12 cellular contexts compared by ENCODE assay signal in genomic region chr11:556175-556699, GRCh38. TPM values are rescaled to one million over a fixed set of nuclear protein-coding genes. Genes with fewer than 3 reads are reported as not detected.
DNase-seq lines count a peak whose midpoint lies in the region; ATAC-seq and TF ChIP-seq lines count a peak whose summit lies in the region.
"Had no signal": no experiment of that assay in that cellular context is flagged by ENCODE, and none has a peak within 500 bp of the region (broad histone marks: within the 10 kb centered on the region; RNA-seq: fewer than 3 reads in every experiment).

No MANE protein-coding gene starts in this region.

- TF ChIP-seq CTCF in neural progenitor cell (IDR thresholded peaks at IDR 0.05) (no peak), gastrocnemius medialis (IDR thresholded peaks at IDR 0.05 in 4 of 5, conservative IDR thresholded peaks at IDR 0.05 in 1 of 5) (no peak)

- no peaks in the 10 kb centered on the region for H3K9me3 ChIP-seq in CD4-positive, alpha-beta memory T cell (ENCODE audit: control insufficient read depth in 1 of 2, low read length in 2 of 2)
- no peaks in the 10 kb centered on the region for H3K9me3 ChIP-seq in GM23248 (ENCODE audit: low read depth)
- no peaks in the 10 kb centered on the region for H3K9me3 ChIP-seq in neural progenitor cell (ENCODE audit: low read depth)
- no peaks in the 10 kb centered on the region for H3K9me3 ChIP-seq in gastrocnemius medialis

- ATAC-seq in gastrocnemius medialis, result no peak
- ATAC-seq: activated T-helper 17 cell treated with anti-CD3 and anti-CD28 coated beads, Interleukin-2, amount 50 U/mL, for 72 hours had no signal

- in situ Hi-C loops in GM23248 (cut with MboI), result no loop called here
- in situ Hi-C loops in gastrocnemius medialis (cut with MboI; ENCODE audit: low sequenced_read_pairs in 4 of 4), result loop anchor here (25.0 kb wide), 2 partner anchors 156 to 181 kb away; partner anchors contain the start of genes EPS8L2 (in 3 of the 4) and TALDO1 (in 1 of the 4)

- H3K27ac Mint-ChIP-seq in CD4-positive, alpha-beta memory T cell, result peak overlapping the region in 4 of 7 donors; percentile 37 to 65 (median 52)
- H3K27ac Mint-ChIP-seq in neural progenitor cell, result no peak overlapping the region
- H3K27ac Mint-ChIP-seq: activated T-helper 17 cell treated with anti-CD3 and anti-CD28 coated beads, Interleukin-2, amount 50 U/mL, for 72 hours had no signal

- H3K4me1 ChIP-seq in CD4-positive, alpha-beta memory T cell (ENCODE audit: insufficient read depth, low read length), result peaks cover 20% of the 10 kb centered on the region
- H3K4me1 ChIP-seq in GM23248 (ENCODE audit: insufficient read depth), result no peaks in the 10 kb centered on the region
- H3K4me1 ChIP-seq in neural progenitor cell, result peaks cover 11% of the 10 kb centered on the region
- peaks cover 14 to 15% of the 10 kb centered on the region in 2 donors for H3K4me1 ChIP-seq in gastrocnemius medialis

- intact Hi-C loops in CD4-positive, alpha-beta memory T cell (cut with micrococcal nuclease), result loop anchor here (5.0 kb wide), 1 partner anchor 241 kb away; the partner anchor contains the start of gene SLC25A22
- intact Hi-C loops in gastrocnemius medialis (cut with DNase I; ENCODE audit: low total_unique reads), result no loop called here

- H3F3A ChIP-seq in GM23248 (ENCODE audit: insufficient read depth) (no peaks in the 10 kb centered on the region), neural progenitor cell (ENCODE audit: low read depth) (peaks cover 33% of the 10 kb centered on the region)

- no peaks in the 10 kb centered on the region for H3K36me3 ChIP-seq in CD4-positive, alpha-beta memory T cell (ENCODE audit: insufficient read depth, low read length)
- H3K36me3 ChIP-seq in GM23248 (ENCODE audit: low read depth) (no peaks in the 10 kb centered on the region), neural progenitor cell (no peaks in the 10 kb centered on the region), gastrocnemius medialis (no peaks in the 10 kb centered on the region)

- TF ChIP-seq POLR2A in gastrocnemius medialis (IDR thresholded peaks at IDR 0.05), result no peak

- no peak overlapping the region for H2AFZ ChIP-seq in GM23248
- no peak overlapping the region for H2AFZ ChIP-seq in neural progenitor cell (replicated peaks)

- H3K27me3 Mint-ChIP-seq in CD4-positive, alpha-beta memory T cell, result no peaks in the 10 kb centered on the region
- peaks cover 18% of the 10 kb centered on the region for H3K27me3 Mint-ChIP-seq in neural progenitor cell (ENCODE audit: insufficient read depth, low read depth)
- H3K27me3 Mint-ChIP-seq: activated T-helper 17 cell treated with anti-CD3 and anti-CD28 coated beads, Interleukin-2, amount 50 U/mL, for 72 hours had no signal

- H3K9ac ChIP-seq in GM23248 (no peak overlapping the region), neural progenitor cell (no peak overlapping the region)

- no peaks in the 10 kb centered on the region for H3K9me2 ChIP-seq in GM23248 (ENCODE audit: insufficient read depth)

- no peaks in the 10 kb centered on the region for H4K20me1 ChIP-seq in GM23248 (ENCODE audit: insufficient read depth)
- peaks cover 12% of the 10 kb centered on the region for H4K20me1 ChIP-seq in neural progenitor cell (ENCODE audit: low read depth)

- H3K9me3 Mint-ChIP-seq in CD4-positive, alpha-beta memory T cell, result no peaks in the 10 kb centered on the region
- peaks cover 2% of the 10 kb centered on the region for H3K9me3 Mint-ChIP-seq in neural progenitor cell
- H3K9me3 Mint-ChIP-seq: activated T-helper 17 cell treated with anti-CD3 and anti-CD28 coated beads, Interleukin-2, amount 50 U/mL, for 72 hours had no signal

- CTCF ChIA-PET in CD4-positive, alpha-beta memory T cell (lab: Charles Lee; ENCODE audit: partially characterized antibody), result interaction anchor here (1.4 to 3.4 kb wide), 6 partner anchors 8 to 170 kb away, joined by 4 to 30 read pairs (median 8); partner anchors contain the start of genes DEAF1 and TMEM80

- POLR2A ChIA-PET in CD4-positive, alpha-beta memory T cell (lab: Charles Lee; ENCODE audit: partially characterized antibody), result interaction anchor here (0.6 to 5.8 kb wide), 11 partner anchors 11 to 185 kb away, joined by 3 to 62 read pairs (median 25); partner anchors contain the start of genes DEAF1, HRAS, IRF7 and LRRC56

- no peak overlapping the region for H3K4me2 ChIP-seq in GM23248 (ENCODE audit: unreplicated experiment)
- H3K4me2 ChIP-seq in neural progenitor cell, result peak overlapping the region; percentile 100

- H3K27me3 ChIP-seq in CD4-positive, alpha-beta memory T cell (ENCODE audit: insufficient read depth, low read length), result no peaks in the 10 kb centered on the region
- H3K27me3 ChIP-seq in GM23248 (replicated peaks; ENCODE audit: insufficient read depth), result peaks cover 12% of the 10 kb centered on the region
- H3K27me3 ChIP-seq in neural progenitor cell, result peaks cover 47% of the 10 kb centered on the region
- H3K27me3 ChIP-seq in gastrocnemius medialis, result peaks cover 50 to 56% (median 55%) of the 10 kb centered on the region in 3 donors

- peak in 3 of 5 donors; percentile 39 to 53 (median 52) for DNase-seq in CD4-positive, alpha-beta memory T cell
- DNase-seq in GM23248 (peak; percentile 49), dermis blood vessel endothelial cell (peak; percentile 28), neural progenitor cell (ENCODE audit: low spot score) (peak; percentile 49), NCI-H187 (lab: John Stamatoyannopoulos, UW) (no peak), SIG-M5 (lab: John Stamatoyannopoulos, UW) (no peak), gastrocnemius medialis (no peak)
- DNase-seq: GF-D8, HCEC 1CT, T1000 had no signal

- no peaks in the 10 kb centered on the region for H3K36me3 Mint-ChIP-seq in CD4-positive, alpha-beta memory T cell
- H3K36me3 Mint-ChIP-seq in neural progenitor cell, result no peaks in the 10 kb centered on the region

- H3K4me1 Mint-ChIP-seq in CD4-positive, alpha-beta memory T cell, result peaks cover 4 to 14% (median 7%) of the 10 kb centered on the region in 4 donors
- H3K4me1 Mint-ChIP-seq in neural progenitor cell, result peaks cover 11% of the 10 kb centered on the region
- H3K4me1 Mint-ChIP-seq: activated T-helper 17 cell treated with anti-CD3 and anti-CD28 coated beads, Interleukin-2, amount 50 U/mL, for 72 hours had no signal

- no peak overlapping the region for H3K4me3 ChIP-seq in CD4-positive, alpha-beta memory T cell (ENCODE audit: low read length in 2 of 2)
- H3K4me3 ChIP-seq in GM23248 (no peak overlapping the region), neural progenitor cell (peak overlapping the region; percentile 83), gastrocnemius medialis (no peak overlapping the region)

- H3K4me3 Mint-ChIP-seq in CD4-positive, alpha-beta memory T cell, result peak overlapping the region in 7 of 8 donors; percentile 36 to 69 (median 53)
- peak overlapping the region; percentile 71 for H3K4me3 Mint-ChIP-seq in neural progenitor cell

- no peak overlapping the region for H3K27ac ChIP-seq in CD4-positive, alpha-beta memory T cell (ENCODE audit: low read depth, low read length)
- H3K27ac ChIP-seq in GM23248 (no peak overlapping the region), neural progenitor cell (no peak overlapping the region), gastrocnemius medialis (no peak overlapping the region)

- H3K79me2 ChIP-seq in GM23248 (ENCODE audit: insufficient read depth), result no peaks in the 10 kb centered on the region
- peaks cover 2% of the 10 kb centered on the region for H3K79me2 ChIP-seq in neural progenitor cell (ENCODE audit: low read depth)

- WGBS in GM23248 (ENCODE audit: low coverage in 1 of 2, low lambda C conversion rate in 2 of 2, missing lambda C conversion rate in 2 of 2), 2 experiments, result 5 to 8% methylated on average over 32 to 48 of the region's 49 CpGs

RNA-seq across cellular contexts. Expression of gene LMNTD2, which starts 4.3 kb away (rescaled TPM):
- total RNA-seq in CD4-positive, alpha-beta memory T cell, result 1 to 10 TPM; 7.0 to 8.1 TPM
- polyA plus RNA-seq in CD4-positive, alpha-beta memory T cell, result 1 to 10 TPM in 1 of 2 donors, under 1 TPM in 1; 0.94 to 1.3 TPM
- total RNA-seq in GM23248 (2014; rRNA removed; shearing (Covaris generic)), result 0.22 and 2.3 TPM in 2 replicates
- polyA plus RNA-seq in GM23248 (2016; fragmentation: Nextera tagmentation; extraction: Ambion mirVana), result 0.35 and 0.36 TPM in 2 replicates
- total RNA-seq in dermis blood vessel endothelial cell (1.3 and 2.6 TPM in 2 replicates), neural progenitor cell (ENCODE audit: low replicate concordance) (1.1 and 2.5 TPM in 2 replicates), gastrocnemius medialis (1 to 10 TPM in 1 of 4 donors, under 1 TPM in 1, not detected in 2; 0.13 to 1.5 TPM)
- total RNA-seq: cerebellum had no signal

RNA-seq across cellular contexts. Expression of gene RASSF7, which starts 4.5 kb away (rescaled TPM):
- 10 to 100 TPM; 52.7 to 55.2 TPM for total RNA-seq in CD4-positive, alpha-beta memory T cell
- polyA plus RNA-seq in CD4-positive, alpha-beta memory T cell, result 10 to 100 TPM; 38.4 to 43.7 TPM
- 18.8 and 19.3 TPM in 2 replicates for total RNA-seq in GM23248 (2014; rRNA removed; shearing (Covaris generic))
- polyA plus RNA-seq in GM23248 (2016; fragmentation: Nextera tagmentation; extraction: Ambion mirVana), result 10.6 and 11.9 TPM in 2 replicates
- 21.3 and 25.2 TPM in 2 replicates for total RNA-seq in dermis blood vessel endothelial cell
- total RNA-seq in neural progenitor cell (ENCODE audit: low replicate concordance), result 12.8 and 48.3 TPM in 2 replicates
- 1 to 10 TPM in 1 of 4 donors, under 1 TPM in 3; 0.56 to 2.4 (median 0.70) TPM for total RNA-seq in gastrocnemius medialis

RNA-seq across cellular contexts. Expression of gene LRRC56, which starts 18.9 kb away (rescaled TPM):
- total RNA-seq in CD4-positive, alpha-beta memory T cell, result 1 to 10 TPM; 4.4 to 4.6 TPM
- 1 to 10 TPM in 1 of 2 donors, under 1 TPM in 1; 0.24 to 1.5 TPM for polyA plus RNA-seq in CD4-positive, alpha-beta memory T cell
- 1.3 TPM in 1 of 2 replicates, not detected in the other for total RNA-seq in GM23248 (2014; rRNA removed; shearing (Covaris generic))
- 0.72 and 0.86 TPM in 2 replicates for polyA plus RNA-seq in GM23248 (2016; fragmentation: Nextera tagmentation; extraction: Ambion mirVana)
- total RNA-seq in dermis blood vessel endothelial cell (0.56 and 0.68 TPM in 2 replicates), neural progenitor cell (ENCODE audit: low replicate concordance) (0.45 and 1.4 TPM in 2 replicates), gastrocnemius medialis (under 1 TPM in 2 of 4 donors, not detected in 2; 0.29 to 0.36 TPM)

RNA-seq across cellular contexts. Expression of gene PHRF1, which starts 20.0 kb away (rescaled TPM):
- total RNA-seq in CD4-positive, alpha-beta memory T cell, result 10 to 100 TPM; 49.2 to 54.5 TPM
- 10 to 100 TPM in 1 of 2 donors, under 1 TPM in 1; 0.93 to 17.0 TPM for polyA plus RNA-seq in CD4-positive, alpha-beta memory T cell
- 27.7 and 30.5 TPM in 2 replicates for total RNA-seq in GM23248 (2014; rRNA removed; shearing (Covaris generic))
- polyA plus RNA-seq in GM23248 (2016; fragmentation: Nextera tagmentation; extraction: Ambion mirVana), result 10.9 and 11.0 TPM in 2 replicates
- total RNA-seq in dermis blood vessel endothelial cell (27.7 and 31.4 TPM in 2 replicates), neural progenitor cell (ENCODE audit: low replicate concordance) (9.8 and 43.6 TPM in 2 replicates), gastrocnemius medialis (10 to 100 TPM in 3 of 4 donors, 1 to 10 TPM in 1; 9.2 to 22.6 (median 20.8) TPM)

RNA-seq across cellular contexts. Expression of gene HRAS, which starts 20.9 kb away (rescaled TPM):
- 10 to 100 TPM; 36.7 to 42.5 TPM for total RNA-seq in CD4-positive, alpha-beta memory T cell
- polyA plus RNA-seq in CD4-positive, alpha-beta memory T cell, result 10 to 100 TPM; 12.9 to 28.5 TPM
- total RNA-seq in GM23248 (2014; rRNA removed; shearing (Covaris generic)), result 62.1 and 83.7 TPM in 2 replicates
- polyA plus RNA-seq in GM23248 (2016; fragmentation: Nextera tagmentation; extraction: Ambion mirVana), result 76.9 and 85.3 TPM in 2 replicates
- total RNA-seq in dermis blood vessel endothelial cell (51.6 and 70.2 TPM in 2 replicates), neural progenitor cell (ENCODE audit: low replicate concordance) (21.2 and 32.3 TPM in 2 replicates), gastrocnemius medialis (10 to 100 TPM; 17.1 to 50.0 (median 37.6) TPM)

Comparison
In these comparisons a context has a peak if more than half of its experiments do, and no peak if none do; other contexts are left out.
1. DNase-seq: peak in CD4-positive, alpha-beta memory T cell (3 of 5), GM23248 (single experiment), dermis blood vessel endothelial cell (single experiment) and neural progenitor cell (single experiment); none in NCI-H187 (0 of 2), SIG-M5 (single experiment) and gastrocnemius medialis (0 of 2).